ENCODE assay signal across 34 cellular contexts in genomic region chr11:4576880-4577279, GRCh38. TPM values are rescaled to one million over a fixed set of nuclear protein-coding genes. Genes with fewer than 3 reads are reported as not detected.
"Had no signal": no experiment of that assay in that cellular context is flagged by ENCODE, and none has a peak within 500 bp of the region (broad histone marks: within the 10 kb centered on the region; RNA-seq: fewer than 3 reads in every experiment).

No MANE protein-coding gene starts in this region.

- H3K4me1 ChIP-seq: esophagus squamous epithelium, gastrocnemius medialis, heart right ventricle, left lung, lower lobe of right lung had no signal

- H3K27me3 ChIP-seq: gastrocnemius medialis had no signal

- FAIRE-seq: endothelial cell of umbilical vein, islet of Langerhans, keratinocyte had no signal

- H3K36me3 ChIP-seq: esophagus squamous epithelium, gastrocnemius medialis, heart right ventricle, left lung, lower lobe of right lung had no signal

- DNase-seq: dermis blood vessel endothelial cell; dorsolateral prefrontal cortex; effector CD4-positive, alpha-beta T cell; effector memory CD4-positive, alpha-beta T cell; erythroblast; esophagus squamous epithelium; foreskin fibroblast; foreskin melanocyte; gastrocnemius medialis; glutamatergic neuron; head of caudate nucleus; heart right ventricle; hippocampal formation; left cardiac atrium; left lung; left ventricle myocardium superior; lower lobe of right lung; mesenchymal stem cell; mucosa of descending colon; naive B cell; naive thymus-derived CD8-positive, alpha-beta T cell had no signal

- H3K27ac ChIP-seq: coronary artery, dorsolateral prefrontal cortex, epithelial cell of prostate, esophagus squamous epithelium, gastrocnemius medialis, heart right ventricle, left lung, lower lobe of right lung had no signal

- H3K9me3 ChIP-seq: esophagus squamous epithelium, gastrocnemius medialis, heart right ventricle, left lung, lower lobe of right lung, mucosa of descending colon had no signal

- H3K4me3 ChIP-seq: coronary artery, dorsolateral prefrontal cortex, esophagus squamous epithelium, gastrocnemius medialis, heart right ventricle, left lung, lower lobe of right lung, mucosa of descending colon had no signal

- ATAC-seq: esophagus mucosa; gastrocnemius medialis; heart right ventricle; left cardiac atrium; left lung; left ventricle myocardium superior; lower lobe of right lung; naive thymus-derived CD8-positive, alpha-beta T cell had no signal

RNA-seq across cellular contexts. Expression of gene OR52I2, which starts 4.7 kb away (rescaled TPM):
- total RNA-seq: dermis blood vessel endothelial cell; dorsolateral prefrontal cortex; endothelial cell of umbilical vein; esophagus mucosa; esophagus squamous epithelium; gastrocnemius medialis; glomerular endothelial cell; heart right ventricle; kidney epithelial cell; left cardiac atrium; left lung; left ventricle myocardium superior; lower leg skin; lower lobe of right lung; lung microvascular endothelial cell; mesenteric fat pad; mesothelial cell of epicardium; mucosa of descending colon; myocyte; naive thymus-derived CD8-positive, alpha-beta T cell had no signal
- polyA plus RNA-seq: endothelial cell of umbilical vein; heart right ventricle; keratinocyte; naive thymus-derived CD8-positive, alpha-beta T cell had no signal

RNA-seq across cellular contexts. Expression of gene OR52I1, which starts 17.0 kb away (rescaled TPM):
- total RNA-seq: dermis blood vessel endothelial cell; endothelial cell of umbilical vein; esophagus mucosa; esophagus squamous epithelium; gastrocnemius medialis; glomerular endothelial cell; heart right ventricle; kidney epithelial cell; left cardiac atrium; left lung; left ventricle myocardium superior; lower leg skin; lower lobe of right lung; lung microvascular endothelial cell; mesenteric fat pad; mesothelial cell of epicardium; mucosa of descending colon; myocyte; naive thymus-derived CD8-positive, alpha-beta T cell had no signal
- polyA plus RNA-seq: endothelial cell of umbilical vein; heart right ventricle; keratinocyte; naive thymus-derived CD8-positive, alpha-beta T cell had no signal

RNA-seq across cellular contexts. Expression of gene OR52M1, which starts 31.9 kb away (rescaled TPM):
- total RNA-seq: dermis blood vessel endothelial cell; dorsolateral prefrontal cortex; endothelial cell of umbilical vein; esophagus mucosa; esophagus squamous epithelium; gastrocnemius medialis; glomerular endothelial cell; heart right ventricle; kidney epithelial cell; left cardiac atrium; left lung; left ventricle myocardium superior; lower leg skin; lower lobe of right lung; lung microvascular endothelial cell; mesenteric fat pad; mesothelial cell of epicardium; mucosa of descending colon; myocyte; naive thymus-derived CD8-positive, alpha-beta T cell had no signal
- polyA plus RNA-seq: endothelial cell of umbilical vein; heart right ventricle; keratinocyte; naive thymus-derived CD8-positive, alpha-beta T cell had no signal
